ENCODE assay signal across 1 cellular context in genomic region chr12:11652351-11653040, GRCh38.
TF ChIP-seq lines count a peak whose summit lies in the region.

No MANE protein-coding gene starts in this region.

TF ChIP-seq in SK-N-SH treated with all-trans-retinoic acid at 6 μM for 48 hours, 23 proteins besides CTCF, POLR2A, EP300 and RAD21 (continued from another document):
- TF ChIP-seq CSRNP3 (CRISPR knock-in tag; IDR thresholded peaks at IDR 0.05) (no peak), SNAI2 (CRISPR knock-in tag; IDR thresholded peaks at IDR 0.05) (no peak), PATZ1 (CRISPR knock-in tag; IDR thresholded peaks at IDR 0.05; ENCODE audit: borderline replicate concordance) (no peak), RARB (CRISPR knock-in tag; IDR thresholded peaks at IDR 0.05) (no peak), ARNTL (CRISPR knock-in tag; IDR thresholded peaks at IDR 0.05; ENCODE audit: borderline replicate concordance, low read depth) (no peak), GLIS3 (CRISPR knock-in tag; IDR thresholded peaks at IDR 0.05) (no peak)
TF ChIP-seq in SK-N-SH treated with all-trans-retinoic acid at 6 μM for 48 hours: peak in this region for 0.
